Comparison of ENCODE assay signal across 1 cellular context in the genomic region with DNA sequence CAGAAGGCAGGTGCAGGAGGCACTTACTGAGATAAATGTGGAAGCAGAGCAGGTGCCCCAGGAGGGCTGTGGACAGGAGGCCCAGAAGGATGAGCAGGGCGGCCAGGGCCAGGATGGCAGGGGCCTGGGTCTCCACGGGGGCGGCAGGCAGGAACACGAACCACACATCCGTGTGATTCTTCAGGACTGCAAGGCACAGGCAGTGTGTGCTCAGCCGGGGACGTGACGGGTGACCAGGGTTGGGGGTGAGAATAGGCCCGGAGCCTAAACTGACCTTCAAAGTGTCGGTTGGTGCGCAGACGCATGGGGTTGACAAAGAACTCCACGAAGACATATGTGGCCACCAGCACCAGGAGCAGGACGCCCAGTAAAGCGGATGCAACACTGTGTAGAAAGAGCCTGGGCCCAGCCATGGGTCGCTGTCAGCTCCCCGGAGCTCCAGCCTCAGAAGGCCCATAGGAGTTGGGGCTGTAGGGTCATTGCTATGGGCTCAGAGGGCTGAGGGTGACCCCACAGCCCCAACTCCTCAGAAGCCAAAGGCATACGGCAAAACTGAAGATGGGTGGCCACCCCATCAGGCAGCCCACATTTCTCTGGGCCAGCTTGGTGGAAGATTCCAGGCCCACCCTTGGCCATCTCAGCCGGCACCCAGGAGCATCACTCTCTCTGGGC.
TF ChIP-seq lines count a peak whose summit lies in the region.

No MANE protein-coding gene starts in this region.

TF ChIP-seq in IMR-90, 13 proteins besides CTCF, POLR2A, EP300 and RAD21:
- TF ChIP-seq SMC3 (IDR thresholded peaks at IDR 0.05; ENCODE audit: low read depth, low read length) (no peak), CHD1 (IDR thresholded peaks at IDR 0.05; ENCODE audit: low read depth, low read length) (no peak), RCOR1 (IDR thresholded peaks at IDR 0.05; ENCODE audit: insufficient replicate concordance, low read length) (no peak), RFX5 (IDR thresholded peaks at IDR 0.05; ENCODE audit: low read depth, low read length) (no peak), MAZ (IDR thresholded peaks at IDR 0.05; ENCODE audit: borderline replicate concordance, low read depth, low read length) (no peak), BHLHE40 (IDR thresholded peaks at IDR 0.05; ENCODE audit: low read depth, low read length) (no peak), MAFK (IDR thresholded peaks at IDR 0.05; ENCODE audit: low read depth, low read length) (no peak), FOS (IDR thresholded peaks at IDR 0.05; ENCODE audit: low read depth, low read length) (no peak), MXI1 (IDR thresholded peaks at IDR 0.05; ENCODE audit: borderline replicate concordance, low read depth, low read length) (no peak), NFE2L2 (IDR thresholded peaks at IDR 0.05; ENCODE audit: low read depth, low read length) (no peak)
- TF ChIP-seq, protein P1, sequence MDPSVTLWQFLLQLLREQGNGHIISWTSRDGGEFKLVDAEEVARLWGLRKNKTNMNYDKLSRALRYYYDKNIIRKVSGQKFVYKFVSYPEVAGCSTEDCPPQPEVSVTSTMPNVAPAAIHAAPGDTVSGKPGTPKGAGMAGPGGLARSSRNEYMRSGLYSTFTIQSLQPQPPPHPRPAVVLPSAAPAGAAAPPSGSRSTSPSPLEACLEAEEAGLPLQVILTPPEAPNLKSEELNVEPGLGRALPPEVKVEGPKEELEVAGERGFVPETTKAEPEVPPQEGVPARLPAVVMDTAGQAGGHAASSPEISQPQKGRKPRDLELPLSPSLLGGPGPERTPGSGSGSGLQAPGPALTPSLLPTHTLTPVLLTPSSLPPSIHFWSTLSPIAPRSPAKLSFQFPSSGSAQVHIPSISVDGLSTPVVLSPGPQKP (IDR thresholded peaks at IDR 0.05; ENCODE audit: borderline replicate concordance, low read depth, low read length) = no peak
